In the genomic region with DNA sequence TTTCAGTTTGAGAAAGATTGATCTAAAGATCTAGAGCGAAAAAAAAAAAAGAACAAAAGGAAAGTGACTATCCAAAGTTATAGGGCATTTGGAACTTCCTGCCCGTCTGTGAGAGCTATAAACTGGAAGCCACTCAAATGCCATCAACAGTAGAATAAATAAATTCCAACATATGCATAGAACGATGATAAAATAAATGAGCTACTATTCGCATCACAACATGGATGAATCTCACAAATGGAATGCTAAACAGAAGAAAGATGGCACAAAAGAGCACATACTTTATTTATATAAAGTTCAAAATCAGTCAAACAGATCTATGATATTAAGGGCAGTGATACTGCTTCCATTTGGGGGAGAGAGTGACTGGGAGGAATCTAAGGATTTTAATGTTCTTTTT, we compare ENCODE assay signal across 15 cellular contexts.
A peak's percentile ranks its signal among the peaks of the same experiment; 100 is the strongest.
DNase-seq lines count a peak whose midpoint lies in the region; ATAC-seq and TF ChIP-seq lines count a peak whose summit lies in the region.
"Had no signal": no experiment of that assay in that cellular context is flagged by ENCODE, and none has a peak within 500 bp of the region (broad histone marks: within the 10 kb centered on the region; RNA-seq: fewer than 3 reads in every experiment).

No MANE protein-coding gene starts in this region.

- no peaks in the 10 kb centered on the region for H3K36me3 ChIP-seq in Caco-2 (ENCODE audit: control insufficient read depth, insufficient read depth, low read length)

- H3K27me3 ChIP-seq in Caco-2 (replicated peaks; ENCODE audit: control insufficient read depth, insufficient read depth, low read length), result no peaks in the 10 kb centered on the region

- no peak for TF ChIP-seq CTCF in nephron (IDR thresholded peaks at IDR 0.05; ENCODE audit: unreplicated experiment in 3 of 3)
- no peak for TF ChIP-seq CTCF in Caco-2 (IDR thresholded peaks at IDR 0.05; ENCODE audit: insufficient read depth in 1 of 2, low read depth in 1 of 2, low read length in 1 of 2, severe bottlenecking in 1 of 2, unreplicated experiment in 1 of 2)

- POLR2A ChIA-PET in Caco-2 (lab: Charles Lee), result no interaction called here

- H3K9me3 ChIP-seq in Caco-2, result no peaks in the 10 kb centered on the region

- peak; percentile 62 for DNase-seq in EL
- DNase-seq in HCEC 1CT, result peak; percentile 36
- DNase-seq in NCI-H526 treated with DMSO at 0.1 percent for 48 hours (lab: John Stamatoyannopoulos, UW), result peak; percentile 84
- DNase-seq in NCI-H2081 treated with DMSO at 0.1 percent for 48 hours (lab: John Stamatoyannopoulos, UW), result no peak
- DNase-seq in Caco-2, result no peak
- no peak for DNase-seq in NCI-H2029 (lab: John Stamatoyannopoulos, UW)
- no peak for DNase-seq in activated naive CD8-positive, alpha-beta T cell treated with anti-CD3 and anti-CD28 coated beads, Interleukin-2, amount 50 U/mL, for 24 hours
- DNase-seq: C1 segment of cervical spinal cord; CD4-positive, alpha-beta memory T cell; COR-L47; DMS153; DND-41; H7 had no signal

- no peak for ATAC-seq in activated naive CD8-positive, alpha-beta T cell treated with anti-CD3 and anti-CD28 coated beads, Interleukin-2, amount 50 U/mL, for 24 hours
- ATAC-seq: HCT116 had no signal

- BruUV-seq in Caco-2 (replicated peaks; lab: Mats Ljungman, UMichigan), result no TSS peak

- CTCF ChIA-PET in Caco-2 (lab: Charles Lee), result interaction anchor here (0.8 kb wide), 1 partner anchor 34 kb away, joined by 3 read pairs; no protein-coding TSS in a partner anchor

- H3K4me3 Mint-ChIP-seq in nephron (no peak overlapping the region), Caco-2 (ENCODE audit: unreplicated experiment) (no peak overlapping the region)
- H3K4me3 Mint-ChIP-seq in activated naive CD8-positive, alpha-beta T cell treated with anti-CD3 and anti-CD28 coated beads, Interleukin-2, amount 50 U/mL, for 24 hours, result no peak overlapping the region
- H3K4me3 Mint-ChIP-seq: CD4-positive, alpha-beta memory T cell had no signal

- no peak overlapping the region for H3K4me3 ChIP-seq in Caco-2 (ENCODE audit: low read depth, low read length)

- no peaks in the 10 kb centered on the region for H3K4me1 ChIP-seq in Caco-2

- no peaks in the 10 kb centered on the region for H3K9me3 Mint-ChIP-seq in nephron
- H3K9me3 Mint-ChIP-seq in Caco-2 (ENCODE audit: unreplicated experiment), result no peaks in the 10 kb centered on the region
- no peaks in the 10 kb centered on the region for H3K9me3 Mint-ChIP-seq in activated naive CD8-positive, alpha-beta T cell treated with anti-CD3 and anti-CD28 coated beads, Interleukin-2, amount 50 U/mL, for 24 hours

- H3K4me1 Mint-ChIP-seq in nephron (peaks cover 42% of the 10 kb centered on the region), Caco-2 (ENCODE audit: low read depth, unreplicated experiment) (peaks cover 8% of the 10 kb centered on the region)
- no peaks in the 10 kb centered on the region for H3K4me1 Mint-ChIP-seq in activated naive CD8-positive, alpha-beta T cell treated with anti-CD3 and anti-CD28 coated beads, Interleukin-2, amount 50 U/mL, for 24 hours
- H3K4me1 Mint-ChIP-seq: CD4-positive, alpha-beta memory T cell had no signal

- H3K27ac Mint-ChIP-seq in nephron (peak overlapping the region; percentile 38 to 72 (median 58)), Caco-2 (ENCODE audit: unreplicated experiment) (no peak overlapping the region)
- H3K27ac Mint-ChIP-seq in activated naive CD8-positive, alpha-beta T cell treated with anti-CD3 and anti-CD28 coated beads, Interleukin-2, amount 50 U/mL, for 24 hours, result no peak overlapping the region
- H3K27ac Mint-ChIP-seq: CD4-positive, alpha-beta memory T cell had no signal

- intact Hi-C loops in Caco-2 (cut with micrococcal nuclease; ENCODE audit: unreplicated experiment), result no loop called here

- H3K36me3 Mint-ChIP-seq in nephron (ENCODE audit: low read depth) (no peaks in the 10 kb centered on the region), Caco-2 (ENCODE audit: insufficient read depth, unreplicated experiment) (no peaks in the 10 kb centered on the region)
- H3K36me3 Mint-ChIP-seq in activated naive CD8-positive, alpha-beta T cell treated with anti-CD3 and anti-CD28 coated beads, Interleukin-2, amount 50 U/mL, for 24 hours (ENCODE audit: low read depth), result no peaks in the 10 kb centered on the region
- H3K36me3 Mint-ChIP-seq: CD4-positive, alpha-beta memory T cell had no signal

- H3K27me3 Mint-ChIP-seq in nephron (ENCODE audit: low read depth) (peaks cover 4% of the 10 kb centered on the region), Caco-2 (ENCODE audit: insufficient read depth, unreplicated experiment) (peaks cover 3% of the 10 kb centered on the region)
- H3K27me3 Mint-ChIP-seq in activated naive CD8-positive, alpha-beta T cell treated with anti-CD3 and anti-CD28 coated beads, Interleukin-2, amount 50 U/mL, for 24 hours, result no peaks in the 10 kb centered on the region

Comparison
In these comparisons a context has a peak if more than half of its experiments do, and no peak if none do; other contexts are left out.
1. DNase-seq: peak in EL (single experiment), HCEC 1CT (single experiment) and NCI-H526 treated with DMSO at 0.1 percent for 48 hours (single experiment); none in NCI-H2081 treated with DMSO at 0.1 percent for 48 hours (single experiment), Caco-2 (0 of 2), NCI-H2029 (single experiment) and activated naive CD8-positive, alpha-beta T cell treated with anti-CD3 and anti-CD28 coated beads, Interleukin-2, amount 50 U/mL, for 24 hours (single experiment).
2. H3K27ac Mint-ChIP-seq: peak in nephron (3 of 3); none in Caco-2 (single experiment) and activated naive CD8-positive, alpha-beta T cell treated with anti-CD3 and anti-CD28 coated beads, Interleukin-2, amount 50 U/mL, for 24 hours (single experiment).